15 cellular contexts compared by ENCODE assay signal in the genomic region with DNA sequence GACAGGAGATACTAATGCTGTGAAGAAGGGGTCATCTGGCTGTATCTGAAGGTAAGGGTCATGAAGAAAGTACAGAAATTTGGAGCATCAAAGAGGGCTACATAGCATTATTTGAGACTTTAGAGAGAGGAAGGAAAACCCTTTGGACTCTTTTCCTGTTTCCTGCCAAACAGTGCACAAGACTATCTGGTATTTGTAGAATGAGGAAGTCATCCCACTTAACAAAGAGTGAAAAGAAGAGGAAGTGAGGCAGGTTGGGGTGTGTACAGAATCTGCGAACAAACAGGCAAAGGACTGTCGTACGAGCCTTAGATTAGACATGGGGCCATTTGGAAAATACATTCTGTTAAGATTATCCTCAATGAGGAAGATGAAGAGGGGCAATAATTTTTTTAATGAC.
"Had no signal": no experiment of that assay in that cellular context is flagged by ENCODE, and none has a peak within 500 bp of the region (broad histone marks: within the 10 kb centered on the region; RNA-seq: fewer than 3 reads in every experiment).

No MANE protein-coding gene starts in this region.

- DNase-seq: activated CD4-positive, alpha-beta T cell treated with anti-CD3 and anti-CD28 coated beads, Interleukin-2, amount 10 ng/mL, durations not matched to agents 24 days and 14 days; activated CD4-positive, CD25-positive, alpha-beta regulatory T cell; activated CD8-positive, alpha-beta memory T cell treated with anti-CD3 and anti-CD28 coated beads for 24 hours; activated naive CD8-positive, alpha-beta T cell treated with anti-CD3 and anti-CD28 coated beads for 36 hours; brain microvascular endothelial cell; cerebellar nuclear complex; effector memory CD4-positive, alpha-beta T cell; erythroblast; heart right ventricle; left colon; naive B cell had no signal

- ATAC-seq: left colon; stimulated activated effector memory CD8-positive, alpha-beta T cell treated with anti-CD3 and anti-CD28 coated beads, Interleukin-12 subunit alpha, Interleukin-12 subunit beta, amount 100 ng/mL, for 72 hours had no signal

- H3K36me3 ChIP-seq: brain microvascular endothelial cell, gastroesophageal sphincter, heart right ventricle, thoracic aorta had no signal

- H3K9me3 ChIP-seq: gastroesophageal sphincter, thoracic aorta had no signal

- H3K27me3 ChIP-seq: brain microvascular endothelial cell, gastroesophageal sphincter, heart right ventricle had no signal

- H3K4me3 ChIP-seq: gastroesophageal sphincter, heart right ventricle, thoracic aorta had no signal

- H3K4me1 ChIP-seq: gastroesophageal sphincter, parathyroid adenoma had no signal

- H3K27ac ChIP-seq: brain microvascular endothelial cell, gastroesophageal sphincter, parathyroid adenoma, thoracic aorta had no signal
